ENCODE assay signal across 10 cellular contexts in the genomic region with DNA sequence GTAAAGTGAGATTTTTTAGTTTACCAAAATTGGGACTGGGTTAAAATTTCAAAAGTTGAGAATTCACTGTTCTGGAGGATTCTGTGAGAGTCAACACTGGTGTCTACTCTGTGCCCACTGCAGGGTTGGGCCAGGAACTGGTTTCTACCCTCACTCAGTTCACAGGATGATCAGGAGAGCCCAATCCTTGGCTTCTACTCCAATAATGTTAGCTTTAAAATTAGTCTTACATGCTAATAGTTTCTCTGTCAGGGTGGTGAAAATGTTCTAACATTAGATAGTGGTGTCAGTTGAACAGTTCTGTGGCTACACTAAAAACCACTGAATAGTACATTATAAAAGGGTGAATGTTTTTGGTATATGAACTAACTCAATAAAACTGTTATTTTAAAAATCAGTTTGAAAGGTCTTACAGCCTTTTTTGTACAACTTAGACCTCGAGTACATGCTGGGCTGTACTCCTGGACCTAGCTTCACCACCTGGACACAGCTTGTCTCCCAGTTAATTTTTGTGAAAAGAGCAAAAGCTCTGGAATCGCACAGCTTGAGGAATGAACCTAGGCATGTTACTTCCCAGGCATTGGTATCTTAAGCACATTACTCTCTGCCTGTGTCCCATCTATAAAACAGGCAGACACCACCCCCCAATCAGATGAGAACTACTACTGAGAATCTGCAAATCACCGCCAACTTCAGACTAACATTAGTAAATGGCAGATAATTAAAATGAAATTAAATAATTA. TPM values are rescaled to one million over a fixed set of nuclear protein-coding genes. Genes with fewer than 3 reads are reported as not detected.
A peak's percentile ranks its signal among the peaks of the same experiment; 100 is the strongest.
DNase-seq lines count a peak whose midpoint lies in the region; ATAC-seq and TF ChIP-seq lines count a peak whose summit lies in the region.
"Had no signal": no experiment of that assay in that cellular context is flagged by ENCODE, and none has a peak within 500 bp of the region (broad histone marks: within the 10 kb centered on the region; RNA-seq: fewer than 3 reads in every experiment).

No MANE protein-coding gene starts in this region.

- H3K9me3 ChIP-seq in SJCRH30 (replicated peaks) (no peaks in the 10 kb centered on the region), lung (ENCODE audit: control insufficient read depth in 2 of 2, insufficient read depth in 1 of 2, low read length in 1 of 2) (no peaks in the 10 kb centered on the region), tibial artery (no peaks in the 10 kb centered on the region)

- H3K27me3 ChIP-seq in SJCRH30 (no peaks in the 10 kb centered on the region), lung (ENCODE audit: control insufficient read depth, insufficient read depth) (no peaks in the 10 kb centered on the region), tibial artery (no peaks in the 10 kb centered on the region)

- H3K27ac ChIP-seq in SJCRH30 (peak overlapping the region; percentile 16; the same call in 1 of the 2 replicates), lung (ENCODE audit: low read depth in 1 of 2, low read length in 1 of 2) (peak overlapping the region; percentile 43 to 67), tibial artery (peak overlapping the region; percentile 87)

- no peak for DNase-seq in SJCRH30
- DNase-seq in choroid plexus epithelial cell (ENCODE audit: low read depth), result peak; percentile 42
- DNase-seq in lung (ENCODE audit: low spot score), result no peak
- no peak for DNase-seq in tibial artery
- no peak for DNase-seq in foreskin fibroblast
- DNase-seq in NCI-H446 (lab: John Stamatoyannopoulos, UW), result no peak
- DNase-seq in NCI-H1436 (lab: John Stamatoyannopoulos, UW), result no peak
- no peak for DNase-seq in AG08395 (ENCODE audit: low spot score)
- DNase-seq: activated naive CD8-positive, alpha-beta T cell treated with anti-CD3 and anti-CD28 coated beads for 36 hours; NCI-H524 had no signal

- H3K4me3 ChIP-seq in SJCRH30, result no peak overlapping the region
- H3K4me3 ChIP-seq in choroid plexus epithelial cell (ENCODE audit: low read depth, low read length), result no peak overlapping the region
- H3K4me3 ChIP-seq in lung, result no peak overlapping the region
- H3K4me3 ChIP-seq in tibial artery, result no peak overlapping the region
- H3K4me3 ChIP-seq in foreskin fibroblast (ENCODE audit: low read depth in 1 of 2, low read length in 2 of 2), result no peak overlapping the region

- TF ChIP-seq CTCF in choroid plexus epithelial cell (conservative IDR thresholded peaks at IDR 0.05; ENCODE audit: low read depth, low read length) (no peak), lung (IDR thresholded peaks at IDR 0.05; ENCODE audit: control extremely low read depth, extremely low read depth) (no peak), tibial artery (IDR thresholded peaks at IDR 0.05) (no peak), foreskin fibroblast (IDR thresholded peaks at IDR 0.05; ENCODE audit: low read depth, low read length) (no peak)

- H3K36me3 ChIP-seq in SJCRH30 (no peaks in the 10 kb centered on the region; the same call in 1 of the 2 replicates), lung (ENCODE audit: control insufficient read depth in 2 of 2, insufficient read depth in 2 of 2, low read length in 2 of 2) (no peaks in the 10 kb centered on the region), tibial artery (no peaks in the 10 kb centered on the region)

- intact Hi-C loops in tibial artery (cut with DNase I; ENCODE audit: low total_unique reads), result loop anchor here (2.0 kb wide), 1 partner anchor 45 kb away; no protein-coding TSS in a partner anchor

- no peak for ATAC-seq in lung (ENCODE audit: insufficient read depth, low FRiP score)

- H3K4me1 ChIP-seq in SJCRH30 (peaks cover 14% of the 10 kb centered on the region), lung (ENCODE audit: control insufficient read depth in 2 of 2, insufficient read depth in 2 of 2, low read length in 2 of 2) (peaks cover 9 to 24% of the 10 kb centered on the region in 2 donors), tibial artery (peaks cover 0 to 54% (median 22%) of the 10 kb centered on the region in 4 donors)

- 90 to 97% methylated on average over 3 of the region's 3 CpGs for WGBS in lung, 2 donors

RNA-seq across cellular contexts. Expression of a gene that starts 44.4 kb away (rescaled TPM):
- total RNA-seq in SJCRH30 (2014; rRNA removed; shearing (Covaris generic)), result 13.0 and 14.0 TPM in 2 replicates
- total RNA-seq in lung, result 10 to 100 TPM; 27.8 to 38.3 TPM
- 10 to 100 TPM in 1 of 2 donors, 1 to 10 TPM in 1; 7.5 to 19.0 TPM for polyA plus RNA-seq in lung

Comparison
In these comparisons a context has a peak if more than half of its experiments do, and no peak if none do; other contexts are left out.
1. H3K27ac ChIP-seq: peak in every context shown above with its lines; median percentile 87 in tibial artery; 55 in lung; 16 in SJCRH30.